ENCODE assay signal across 8 cellular contexts in the genomic region with DNA sequence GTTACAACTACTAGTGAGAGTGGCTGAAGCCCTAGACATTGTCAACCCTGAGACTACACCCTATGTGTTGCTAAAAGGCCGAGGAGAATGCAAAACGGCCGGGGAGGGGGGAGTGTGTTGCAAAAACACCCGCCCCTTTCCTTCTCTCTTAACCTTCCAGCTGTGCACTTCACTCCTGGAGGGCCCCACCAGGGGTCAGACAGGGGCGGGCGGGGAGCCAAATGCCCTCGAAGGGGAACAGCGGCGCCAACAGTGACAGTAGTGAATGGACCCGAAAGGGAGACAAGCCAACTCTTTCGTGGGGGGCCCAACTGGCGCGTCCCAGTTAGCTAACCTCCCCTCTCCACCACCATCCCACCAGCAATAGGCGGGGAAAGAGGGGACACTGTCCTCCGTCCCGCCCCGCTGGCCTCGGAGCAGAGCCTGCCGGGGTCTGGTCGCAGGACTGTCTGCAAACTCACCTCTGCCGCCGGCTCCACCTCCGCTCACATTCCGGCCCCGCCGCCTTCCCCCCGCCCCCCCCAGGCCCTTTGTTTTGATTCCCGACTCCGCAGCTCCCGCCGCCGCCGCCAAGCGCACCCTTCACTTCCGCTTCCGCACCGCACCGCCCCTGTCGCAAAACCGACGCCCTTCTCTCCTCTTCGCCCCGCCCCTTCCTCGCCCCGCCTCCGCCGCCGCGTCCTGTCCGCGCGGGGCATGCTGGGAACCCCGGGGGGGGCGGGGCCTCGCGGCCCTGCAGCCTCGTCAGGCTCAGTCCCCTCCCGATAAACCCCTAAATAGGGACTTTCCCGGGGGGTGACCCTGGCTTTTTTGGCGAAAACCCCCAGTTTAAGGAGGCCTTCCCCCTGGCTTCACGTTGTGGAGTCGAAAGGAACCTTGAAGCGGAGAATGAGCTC. TPM values are rescaled to one million over a fixed set of nuclear protein-coding genes. Genes with fewer than 3 reads are reported as not detected.
DNase-seq lines count a peak whose midpoint lies in the region; ATAC-seq and TF ChIP-seq lines count a peak whose summit lies in the region.

A gene with protein sequence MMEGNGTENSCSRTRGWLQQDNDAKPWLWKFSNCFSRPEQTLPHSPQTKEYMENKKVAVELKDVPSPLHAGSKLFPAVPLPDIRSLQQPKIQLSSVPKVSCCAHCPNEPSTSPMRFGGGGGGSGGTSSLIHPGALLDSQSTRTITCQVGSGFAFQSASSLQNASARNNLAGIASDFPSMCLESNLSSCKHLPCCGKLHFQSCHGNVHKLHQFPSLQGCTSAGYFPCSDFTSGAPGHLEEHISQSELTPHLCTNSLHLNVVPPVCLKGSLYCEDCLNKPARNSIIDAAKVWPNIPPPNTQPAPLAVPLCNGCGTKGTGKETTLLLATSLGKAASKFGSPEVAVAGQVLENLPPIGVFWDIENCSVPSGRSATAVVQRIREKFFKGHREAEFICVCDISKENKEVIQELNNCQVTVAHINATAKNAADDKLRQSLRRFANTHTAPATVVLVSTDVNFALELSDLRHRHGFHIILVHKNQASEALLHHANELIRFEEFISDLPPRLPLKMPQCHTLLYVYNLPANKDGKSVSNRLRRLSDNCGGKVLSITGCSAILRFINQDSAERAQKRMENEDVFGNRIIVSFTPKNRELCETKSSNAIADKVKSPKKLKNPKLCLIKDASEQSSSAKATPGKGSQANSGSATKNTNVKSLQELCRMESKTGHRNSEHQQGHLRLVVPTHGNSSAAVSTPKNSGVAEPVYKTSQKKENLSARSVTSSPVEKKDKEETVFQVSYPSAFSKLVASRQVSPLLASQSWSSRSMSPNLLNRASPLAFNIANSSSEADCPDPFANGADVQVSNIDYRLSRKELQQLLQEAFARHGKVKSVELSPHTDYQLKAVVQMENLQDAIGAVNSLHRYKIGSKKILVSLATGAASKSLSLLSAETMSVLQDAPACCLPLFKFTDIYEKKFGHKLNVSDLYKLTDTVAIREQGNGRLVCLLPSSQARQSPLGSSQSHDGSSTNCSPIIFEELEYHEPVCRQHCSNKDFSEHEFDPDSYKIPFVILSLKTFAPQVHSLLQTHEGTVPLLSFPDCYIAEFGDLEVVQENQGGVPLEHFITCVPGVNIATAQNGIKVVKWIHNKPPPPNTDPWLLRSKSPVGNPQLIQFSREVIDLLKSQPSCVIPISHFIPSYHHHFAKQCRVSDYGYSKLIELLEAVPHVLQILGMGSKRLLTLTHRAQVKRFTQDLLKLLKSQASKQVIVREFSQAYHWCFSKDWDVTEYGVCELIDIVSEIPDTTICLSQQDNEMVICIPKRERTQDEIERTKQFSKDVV (N-terminal part only) (minus strand): TSS at position 598 of the 896 bp plus-strand sequence. CDS start 3,921 bp downstream, outside the sequence.

- H3K36me3 Mint-ChIP-seq in activated T-helper 17 cell treated with anti-CD3 and anti-CD28 coated beads, Interleukin-2, amount 50 U/mL, for 72 hours (ENCODE audit: low read depth), result peaks cover 43% of the 10 kb centered on the region
- H3K36me3 Mint-ChIP-seq in natural killer cell, result peaks cover 9% of the 10 kb centered on the region

- POLR2A ChIA-PET in RWPE1 (lab: Yijun Ruan, JAX; ENCODE audit: low non-redundant PET), result interaction anchor here (1.0 kb wide), 1 partner anchor 29 kb away, joined by 4 read pairs; no protein-coding TSS in a partner anchor

- peak; percentile 73 for ATAC-seq in activated T-helper 17 cell treated with anti-CD3 and anti-CD28 coated beads, Interleukin-2, amount 50 U/mL, for 72 hours (replicated peaks)
- ATAC-seq in natural killer cell, result peak; percentile 87 to 98 (median 90)

- H3K9me3 Mint-ChIP-seq in activated T-helper 17 cell treated with anti-CD3 and anti-CD28 coated beads, Interleukin-2, amount 50 U/mL, for 72 hours, result peaks cover 4% of the 10 kb centered on the region
- H3K9me3 Mint-ChIP-seq in natural killer cell, result no peaks in the 10 kb centered on the region

- peak within 1 kb of the TSS; percentile 94 for H3K27ac Mint-ChIP-seq in activated T-helper 17 cell treated with anti-CD3 and anti-CD28 coated beads, Interleukin-2, amount 50 U/mL, for 72 hours
- H3K27ac Mint-ChIP-seq in natural killer cell, result peak within 1 kb of the TSS; percentile 98 to 99

- H3K4me3 Mint-ChIP-seq in activated T-helper 17 cell treated with anti-CD3 and anti-CD28 coated beads, Interleukin-2, amount 50 U/mL, for 72 hours, result peak within 1 kb of the TSS; percentile 98
- peak within 1 kb of the TSS; percentile 95 for H3K4me3 Mint-ChIP-seq in natural killer cell

- H2AFZ ChIP-seq in fibroblast of lung (ENCODE audit: low read length), result peak within 1 kb of the TSS; percentile 94

- H3K9me3 ChIP-seq in fibroblast of lung (ENCODE audit: control insufficient read depth, insufficient read depth, low read depth, low read length), result no peaks in the 10 kb centered on the region

- no peaks in the 10 kb centered on the region for H3K27me3 ChIP-seq in fibroblast of lung (ENCODE audit: control insufficient read depth, insufficient read depth, low read length)

- peak within 1 kb of the TSS; percentile 75 to 98 (median 82) for H3K4me3 ChIP-seq in fibroblast of lung (replicated peaks in 1 of 4; ENCODE audit: control extremely low read depth in 1 of 4, insufficient read depth in 1 of 4, low read depth in 3 of 4, low read length in 4 of 4)

- H3K4me1 ChIP-seq in fibroblast of lung (ENCODE audit: control insufficient read depth, extremely low read depth, insufficient read depth, low read length), result no peaks in the 10 kb centered on the region

- peaks cover 30% of the 10 kb centered on the region for H3K4me1 Mint-ChIP-seq in activated T-helper 17 cell treated with anti-CD3 and anti-CD28 coated beads, Interleukin-2, amount 50 U/mL, for 72 hours
- peaks cover 36 to 38% of the 10 kb centered on the region in 2 donors for H3K4me1 Mint-ChIP-seq in natural killer cell

- H3K36me3 ChIP-seq in fibroblast of lung (ENCODE audit: control insufficient read depth, insufficient read depth, low read length), result no peaks in the 10 kb centered on the region

- peak within 1 kb of the TSS; percentile 71 for H3K4me2 ChIP-seq in fibroblast of lung (ENCODE audit: extremely low read depth, insufficient read depth, low read length)

- H3K27ac ChIP-seq in RWPE1, result peak within 1 kb of the TSS; percentile 98
- peak within 1 kb of the TSS; percentile 95 for H3K27ac ChIP-seq in fibroblast of lung (ENCODE audit: insufficient read depth, low read length)

- TF ChIP-seq CTCF in RWPE1 (conservative IDR thresholded peaks at IDR 0.05; ENCODE audit: low read depth) (peak; percentile 37), fibroblast of lung (conservative IDR thresholded peaks at IDR 0.05 in 1 of 2, IDR thresholded peaks at IDR 0.05 in 1 of 2; ENCODE audit: low read depth in 1 of 2, low read length in 2 of 2) (peak; percentile 33 to 36), natural killer cell (IDR thresholded peaks at IDR 0.05) (peak; percentile 68)

- peak within 1 kb of the TSS; percentile 91 for H3K9ac ChIP-seq in fibroblast of lung (ENCODE audit: insufficient read depth, low read length)

- intact Hi-C loops in natural killer cell (cut with micrococcal nuclease), result loop anchor here (1.0 to 5.0 kb wide), 6 partner anchors 7 to 216 kb away; a partner anchor contains a TSS

- no peaks in the 10 kb centered on the region for H3K27me3 Mint-ChIP-seq in activated T-helper 17 cell treated with anti-CD3 and anti-CD28 coated beads, Interleukin-2, amount 50 U/mL, for 72 hours
- no peaks in the 10 kb centered on the region for H3K27me3 Mint-ChIP-seq in natural killer cell (ENCODE audit: low read depth in 2 of 2)

- no peaks in the 10 kb centered on the region for H4K20me1 ChIP-seq in fibroblast of lung (ENCODE audit: control insufficient read depth, extremely low read depth, insufficient read depth, low read length)

- DNase-seq in EH (ENCODE audit: low read depth), result peak; percentile 94
- peak; percentile 85 for DNase-seq in H4 (ENCODE audit: low spot score)
- peak; percentile 95 for DNase-seq in LoVo (ENCODE audit: low spot score)
- DNase-seq in RWPE1 (ENCODE audit: low spot score), result peak; percentile 87
- peak; percentile 93 to 94 for DNase-seq in fibroblast of lung (ENCODE audit: low read depth in 2 of 2)
- DNase-seq in natural killer cell, result peak; percentile 100
- DNase-seq in stimulated activated naive CD4-positive, alpha-beta T cell (lab: John Stamatoyannopoulos, UW), result peak; percentile 96 to 99 (median 98)

- CTCF ChIA-PET in RWPE1 (lab: Yijun Ruan, JAX), result interaction anchor here (0.6 to 1.0 kb wide), 7 partner anchors 30 to 61 kb away, joined by 3 to 6 read pairs (median 3); no protein-coding TSS in a partner anchor

- peaks cover 22% of the 10 kb centered on the region for H3K79me2 ChIP-seq in fibroblast of lung (ENCODE audit: control insufficient read depth, insufficient read depth, low read length)

RNA-seq across cellular contexts. Expression of the gene that starts here (rescaled TPM):
- 3.4 and 4.8 TPM in 2 replicates for total RNA-seq in H4 (2014; rRNA removed; shearing (Covaris generic))
- total RNA-seq in activated T-helper 17 cell treated with anti-CD3 and anti-CD28 coated beads, Interleukin-2, amount 50 U/mL, for 72 hours, result 100 to 1,000 TPM in 1 of 2 donors, 10 to 100 TPM in 1; 85.0 to 120 TPM
- 13.6 and 18.8 TPM in 2 replicates for total RNA-seq in fibroblast of lung
- 14.0 and 14.6 TPM in 2 replicates for polyA plus RNA-seq in fibroblast of lung
- polyA plus RNA-seq in fibroblast of lung (2012), result 11.5 and 15.5 TPM in 2 replicates
- 42.1 and 105 TPM in 2 replicates for polyA minus RNA-seq in fibroblast of lung (ENCODE audit: low replicate concordance)
- total RNA-seq in natural killer cell, result 100 to 1,000 TPM; 127 to 149 (median 140) TPM

Comparison
In these comparisons a context has a peak if more than half of its experiments do, and no peak if none do; other contexts are left out.
1. Peak in every context shown above with its lines: DNase-seq, ATAC-seq, H3K4me3 ChIP-seq and H3K27ac ChIP-seq.